Comparison of ENCODE assay signal across 8 cellular contexts in genomic region chr7:111091623-111092370, GRCh38. TPM values are rescaled to one million over a fixed set of nuclear protein-coding genes. Genes with fewer than 3 reads are reported as not detected.
DNase-seq lines count a peak whose midpoint lies in the region; ATAC-seq and TF ChIP-seq lines count a peak whose summit lies in the region.

No MANE protein-coding gene starts in this region.

- POLR2A ChIA-PET in CD8-positive, alpha-beta T cell (lab: Charles Lee): interaction anchor here (1.0 to 2.3 kb wide), 6 partner anchors 8 to 79 kb away, joined by 4 to 15 read pairs (median 5); no protein-coding TSS in a partner anchor

- H3K27me3 Mint-ChIP-seq in CD8-positive, alpha-beta T cell (ENCODE audit: low read depth): no peaks in the 10 kb centered on the region
- no peaks in the 10 kb centered on the region for H3K27me3 Mint-ChIP-seq in activated naive CD8-positive, alpha-beta T cell treated with anti-CD3 and anti-CD28 coated beads for 36 hours
- H3K27me3 Mint-ChIP-seq in mesothelial cell of epicardium (ENCODE audit: low read depth): no peaks in the 10 kb centered on the region

- intact Hi-C loops in CD8-positive, alpha-beta T cell (cut with DNase I, micrococcal nuclease): loop anchor here (1.0 to 10.0 kb wide), 7 partner anchors 8 to 697 kb away; partner anchors contain the start of gene IMMP2L (in 1 of the 2)

- H3K27ac Mint-ChIP-seq in CD8-positive, alpha-beta T cell: peak overlapping the region; percentile 94
- H3K27ac Mint-ChIP-seq in activated naive CD8-positive, alpha-beta T cell treated with anti-CD3 and anti-CD28 coated beads for 36 hours: peak overlapping the region; percentile 91
- peak overlapping the region; percentile 5 for H3K27ac Mint-ChIP-seq in mesothelial cell of epicardium

- no peaks in the 10 kb centered on the region for H3K27me3 ChIP-seq in CD8-positive, alpha-beta T cell (ENCODE audit: insufficient read depth, low read length)

- H3K36me3 ChIP-seq in CD8-positive, alpha-beta T cell (ENCODE audit: insufficient read depth, low read length): no peaks in the 10 kb centered on the region

- H3K36me3 Mint-ChIP-seq in CD8-positive, alpha-beta T cell: peaks cover 35% of the 10 kb centered on the region
- H3K36me3 Mint-ChIP-seq in activated naive CD8-positive, alpha-beta T cell treated with anti-CD3 and anti-CD28 coated beads for 36 hours: peaks cover 50% of the 10 kb centered on the region
- H3K36me3 Mint-ChIP-seq in mesothelial cell of epicardium: no peaks in the 10 kb centered on the region

- DNase-seq in CD8-positive, alpha-beta T cell: no peak
- no peak for DNase-seq in activated naive CD8-positive, alpha-beta T cell treated with anti-CD3 and anti-CD28 coated beads for 36 hours
- no peak for DNase-seq in mesothelial cell of epicardium (ENCODE audit: low spot score in 2 of 2, unreplicated experiment in 2 of 2)
- no peak for DNase-seq in SKM-1 treated with dmso at 0.1 percent for 144 hours (lab: John Stamatoyannopoulos, UW; ENCODE audit: unreplicated experiment)
- DNase-seq in activated gamma-delta T cell treated with Interleukin-2 at 50 U/mL for 16 hours: no peak

- H3K4me1 ChIP-seq in CD8-positive, alpha-beta T cell (ENCODE audit: insufficient read depth, low read length): peaks cover 30% of the 10 kb centered on the region

- peaks cover 45% of the 10 kb centered on the region for H3K4me1 Mint-ChIP-seq in CD8-positive, alpha-beta T cell (ENCODE audit: low read depth)
- peaks cover 52% of the 10 kb centered on the region for H3K4me1 Mint-ChIP-seq in activated naive CD8-positive, alpha-beta T cell treated with anti-CD3 and anti-CD28 coated beads for 36 hours
- H3K4me1 Mint-ChIP-seq in mesothelial cell of epicardium: peaks cover 35% of the 10 kb centered on the region

- CTCF ChIA-PET in CD8-positive, alpha-beta T cell (lab: Charles Lee): interaction anchor here (1.0 to 2.5 kb wide), 6 partner anchors 9 to 495 kb away, joined by 3 to 8 read pairs (median 3); no protein-coding TSS in a partner anchor

- TF ChIP-seq CTCF in CD8-positive, alpha-beta T cell (IDR thresholded peaks at IDR 0.05): no peak
- no peak for TF ChIP-seq CTCF in mesothelial cell of epicardium (IDR thresholded peaks at IDR 0.05; ENCODE audit: unreplicated experiment)

- ATAC-seq in CD8-positive, alpha-beta T cell: no peak
- ATAC-seq in HG03432 (IDR thresholded peaks at IDR 0.05; ENCODE audit: unreplicated experiment) (peak; percentile 35), HG02642 (IDR thresholded peaks at IDR 0.05; ENCODE audit: poor library complexity, unreplicated experiment) (no peak), GM19455 (IDR thresholded peaks at IDR 0.05; ENCODE audit: unreplicated experiment) (no peak)

- H3K9me3 Mint-ChIP-seq in CD8-positive, alpha-beta T cell: no peaks in the 10 kb centered on the region
- H3K9me3 Mint-ChIP-seq in activated naive CD8-positive, alpha-beta T cell treated with anti-CD3 and anti-CD28 coated beads for 36 hours: no peaks in the 10 kb centered on the region
- H3K9me3 Mint-ChIP-seq in mesothelial cell of epicardium: no peaks in the 10 kb centered on the region

- peak overlapping the region; percentile 53 for H3K4me3 ChIP-seq in CD8-positive, alpha-beta T cell (ENCODE audit: low read depth, low read length)

- no peaks in the 10 kb centered on the region for H3K9me3 ChIP-seq in CD8-positive, alpha-beta T cell (ENCODE audit: low read length)

- peak overlapping the region; percentile 43 for H3K27ac ChIP-seq in CD8-positive, alpha-beta T cell (ENCODE audit: low read depth, low read length)

- H3K4me3 Mint-ChIP-seq in CD8-positive, alpha-beta T cell: peak overlapping the region; percentile 98
- peak overlapping the region; percentile 96 for H3K4me3 Mint-ChIP-seq in activated naive CD8-positive, alpha-beta T cell treated with anti-CD3 and anti-CD28 coated beads for 36 hours
- H3K4me3 Mint-ChIP-seq in mesothelial cell of epicardium: peak overlapping the region; percentile 82

RNA-seq across cellular contexts. Expression of gene LRRN3, which starts 0.9 kb away (rescaled TPM):
- total RNA-seq in CD8-positive, alpha-beta T cell: 1 to 10 TPM; 8.4 to 9.0 TPM
- 10 to 100 TPM; 89.3 to 93.6 TPM for total RNA-seq in activated naive CD8-positive, alpha-beta T cell treated with anti-CD3 and anti-CD28 coated beads for 36 hours
- 8.7 to 10.1 TPM (median 9.4 TPM) in 3 replicates for total RNA-seq in mesothelial cell of epicardium

Comparison
In these comparisons a context has a peak if more than half of its experiments do, and no peak if none do; other contexts are left out.
1. H3K27ac Mint-ChIP-seq: peak in every context shown above with its lines; median percentile 94 in CD8-positive, alpha-beta T cell; 91 in activated naive CD8-positive, alpha-beta T cell treated with anti-CD3 and anti-CD28 coated beads for 36 hours; 5 in mesothelial cell of epicardium.